ENCODE assay signal across 1 cellular context in genomic region chr22:29268511-29269229, GRCh38.
TF ChIP-seq lines count a peak whose summit lies in the region.

No MANE protein-coding gene starts in this region.

TF ChIP-seq in HepG2, 621 proteins besides CTCF, POLR2A, EP300 and RAD21 (continued from another document and continues in another):
- no peak for TF ChIP-seq ZBED4 (CRISPR knock-in tag; IDR thresholded peaks at IDR 0.05; ENCODE audit: borderline replicate concordance)
- no peak for TF ChIP-seq HDAC1 (CRISPR knock-in tag; IDR thresholded peaks at IDR 0.05)
- TF ChIP-seq UBTF (CRISPR knock-in tag; IDR thresholded peaks at IDR 0.05), result no peak
- TF ChIP-seq RFXAP (CRISPR knock-in tag; IDR thresholded peaks at IDR 0.05; ENCODE audit: borderline replicate concordance), result 0 out of 2 replicates have a peak, but pooled peaks have one; percentile 56
- TF ChIP-seq PCBP2 (optimal IDR thresholded peaks at IDR 0.05; ENCODE audit: low read depth, low read length, poor library complexity, severe bottlenecking), result no peak
- TF ChIP-seq ZNF281 (CRISPR knock-in tag; IDR thresholded peaks at IDR 0.05; ENCODE audit: borderline replicate concordance), result no peak
- no peak for TF ChIP-seq ZNF761 (CRISPR knock-in tag; conservative IDR thresholded peaks at IDR 0.05)
- TF ChIP-seq ZNF552 (CRISPR knock-in tag; IDR thresholded peaks at IDR 0.05; ENCODE audit: borderline replicate concordance), result no peak
- TF ChIP-seq HCFC1 (IDR thresholded peaks at IDR 0.05; ENCODE audit: low read depth, low read length), result no peak
- TF ChIP-seq BCLAF1 (IDR thresholded peaks at IDR 0.05), result no peak
- no peak for TF ChIP-seq CEBPB (IDR thresholded peaks at IDR 0.05; ENCODE audit: borderline replicate concordance, low read depth, low read length)
- peak; percentile 85; the same call in 1 of the 2 replicates for TF ChIP-seq SRY (CRISPR knock-in tag; IDR thresholded peaks at IDR 0.05)
- TF ChIP-seq FOXA3 (CRISPR knock-in tag; IDR thresholded peaks at IDR 0.05), result no peak; the same call in 1 of the 2 replicates
- TF ChIP-seq, protein P1, sequence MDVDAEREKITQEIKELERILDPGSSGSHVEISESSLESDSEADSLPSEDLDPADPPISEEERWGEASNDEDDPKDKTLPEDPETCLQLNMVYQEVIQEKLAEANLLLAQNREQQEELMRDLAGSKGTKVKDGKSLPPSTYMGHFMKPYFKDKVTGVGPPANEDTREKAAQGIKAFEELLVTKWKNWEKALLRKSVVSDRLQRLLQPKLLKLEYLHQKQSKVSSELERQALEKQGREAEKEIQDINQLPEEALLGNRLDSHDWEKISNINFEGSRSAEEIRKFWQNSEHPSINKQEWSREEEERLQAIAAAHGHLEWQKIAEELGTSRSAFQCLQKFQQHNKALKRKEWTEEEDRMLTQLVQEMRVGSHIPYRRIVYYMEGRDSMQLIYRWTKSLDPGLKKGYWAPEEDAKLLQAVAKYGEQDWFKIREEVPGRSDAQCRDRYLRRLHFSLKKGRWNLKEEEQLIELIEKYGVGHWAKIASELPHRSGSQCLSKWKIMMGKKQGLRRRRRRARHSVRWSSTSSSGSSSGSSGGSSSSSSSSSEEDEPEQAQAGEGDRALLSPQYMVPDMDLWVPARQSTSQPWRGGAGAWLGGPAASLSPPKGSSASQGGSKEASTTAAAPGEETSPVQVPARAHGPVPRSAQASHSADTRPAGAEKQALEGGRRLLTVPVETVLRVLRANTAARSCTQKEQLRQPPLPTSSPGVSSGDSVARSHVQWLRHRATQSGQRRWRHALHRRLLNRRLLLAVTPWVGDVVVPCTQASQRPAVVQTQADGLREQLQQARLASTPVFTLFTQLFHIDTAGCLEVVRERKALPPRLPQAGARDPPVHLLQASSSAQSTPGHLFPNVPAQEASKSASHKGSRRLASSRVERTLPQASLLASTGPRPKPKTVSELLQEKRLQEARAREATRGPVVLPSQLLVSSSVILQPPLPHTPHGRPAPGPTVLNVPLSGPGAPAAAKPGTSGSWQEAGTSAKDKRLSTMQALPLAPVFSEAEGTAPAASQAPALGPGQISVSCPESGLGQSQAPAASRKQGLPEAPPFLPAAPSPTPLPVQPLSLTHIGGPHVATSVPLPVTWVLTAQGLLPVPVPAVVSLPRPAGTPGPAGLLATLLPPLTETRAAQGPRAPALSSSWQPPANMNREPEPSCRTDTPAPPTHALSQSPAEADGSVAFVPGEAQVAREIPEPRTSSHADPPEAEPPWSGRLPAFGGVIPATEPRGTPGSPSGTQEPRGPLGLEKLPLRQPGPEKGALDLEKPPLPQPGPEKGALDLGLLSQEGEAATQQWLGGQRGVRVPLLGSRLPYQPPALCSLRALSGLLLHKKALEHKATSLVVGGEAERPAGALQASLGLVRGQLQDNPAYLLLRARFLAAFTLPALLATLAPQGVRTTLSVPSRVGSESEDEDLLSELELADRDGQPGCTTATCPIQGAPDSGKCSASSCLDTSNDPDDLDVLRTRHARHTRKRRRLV (CRISPR knock-in tag; IDR thresholded peaks at IDR 0.05), result no peak
- TF ChIP-seq KMT2B (CRISPR knock-in tag; IDR thresholded peaks at IDR 0.05), result no peak
- peak; percentile 62; the same call in 1 of the 2 replicates for TF ChIP-seq MTF2 (CRISPR knock-in tag; IDR thresholded peaks at IDR 0.05; ENCODE audit: borderline replicate concordance)
- TF ChIP-seq REST (IDR thresholded peaks at IDR 0.05; ENCODE audit: borderline replicate concordance in 1 of 2, low read depth in 1 of 2, low read length in 2 of 2), result no peak
- TF ChIP-seq ZNF773 (CRISPR knock-in tag; IDR thresholded peaks at IDR 0.05; ENCODE audit: borderline replicate concordance), result no peak; the same call in 1 of the 2 replicates
- no peak; the same call in 1 of the 2 replicates for TF ChIP-seq MYNN (CRISPR knock-in tag; IDR thresholded peaks at IDR 0.05; ENCODE audit: low read depth)
- no peak for TF ChIP-seq ARNTL (CRISPR knock-in tag; IDR thresholded peaks at IDR 0.05)
- 0 out of 2 replicates have a peak, but pooled peaks have one; percentile 54 for TF ChIP-seq ARNT2 (CRISPR knock-in tag; IDR thresholded peaks at IDR 0.05; ENCODE audit: low read depth)
- TF ChIP-seq, protein P2, sequence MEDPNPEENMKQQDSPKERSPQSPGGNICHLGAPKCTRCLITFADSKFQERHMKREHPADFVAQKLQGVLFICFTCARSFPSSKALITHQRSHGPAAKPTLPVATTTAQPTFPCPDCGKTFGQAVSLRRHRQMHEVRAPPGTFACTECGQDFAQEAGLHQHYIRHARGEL (CRISPR knock-in tag; IDR thresholded peaks at IDR 0.05), result no peak
- no peak for TF ChIP-seq SYNCRIP (IDR thresholded peaks at IDR 0.05; ENCODE audit: insufficient read depth, low read depth, low read length)
- TF ChIP-seq HNRNPK (IDR thresholded peaks at IDR 0.05; ENCODE audit: low read depth, low read length, poor library complexity, severe bottlenecking), result peak; percentile 1
- no peak for TF ChIP-seq RORA (CRISPR knock-in tag; IDR thresholded peaks at IDR 0.05)
- no peak for TF ChIP-seq MATR3 (CRISPR knock-in tag; IDR thresholded peaks at IDR 0.05)
- no peak for TF ChIP-seq STAG1 (CRISPR knock-in tag; IDR thresholded peaks at IDR 0.05)
- TF ChIP-seq ELF3 (CRISPR knock-in tag; IDR thresholded peaks at IDR 0.05), result peak; percentile 3; the same call in 1 of the 2 replicates
- peak; percentile 93 for TF ChIP-seq ZNF83 (CRISPR knock-in tag; IDR thresholded peaks at IDR 0.05; ENCODE audit: borderline replicate concordance)
- TF ChIP-seq, protein P3, sequence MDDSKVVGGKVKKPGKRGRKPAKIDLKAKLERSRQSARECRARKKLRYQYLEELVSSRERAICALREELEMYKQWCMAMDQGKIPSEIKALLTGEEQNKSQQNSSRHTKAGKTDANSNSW (CRISPR knock-in tag; IDR thresholded peaks at IDR 0.05; ENCODE audit: borderline replicate concordance), result 0 out of 2 replicates have a peak, but pooled peaks have one; percentile 83
- 0 out of 2 replicates have a peak, but pooled peaks have one; percentile 28 for TF ChIP-seq KDM5B (CRISPR knock-in tag; IDR thresholded peaks at IDR 0.05; ENCODE audit: borderline replicate concordance)
- TF ChIP-seq CAMTA2 (CRISPR knock-in tag; IDR thresholded peaks at IDR 0.05; ENCODE audit: borderline replicate concordance), result no peak
- TF ChIP-seq, protein P4, sequence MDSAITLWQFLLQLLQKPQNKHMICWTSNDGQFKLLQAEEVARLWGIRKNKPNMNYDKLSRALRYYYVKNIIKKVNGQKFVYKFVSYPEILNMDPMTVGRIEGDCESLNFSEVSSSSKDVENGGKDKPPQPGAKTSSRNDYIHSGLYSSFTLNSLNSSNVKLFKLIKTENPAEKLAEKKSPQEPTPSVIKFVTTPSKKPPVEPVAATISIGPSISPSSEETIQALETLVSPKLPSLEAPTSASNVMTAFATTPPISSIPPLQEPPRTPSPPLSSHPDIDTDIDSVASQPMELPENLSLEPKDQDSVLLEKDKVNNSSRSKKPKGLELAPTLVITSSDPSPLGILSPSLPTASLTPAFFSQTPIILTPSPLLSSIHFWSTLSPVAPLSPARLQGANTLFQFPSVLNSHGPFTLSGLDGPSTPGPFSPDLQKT (CRISPR knock-in tag; IDR thresholded peaks at IDR 0.05; ENCODE audit: borderline replicate concordance), result no peak
- no peak for TF ChIP-seq LCORL (IDR thresholded peaks at IDR 0.05)
- TF ChIP-seq LCORL (CRISPR knock-in tag; IDR thresholded peaks at IDR 0.05), result no peak
